16 cellular contexts compared by ENCODE assay signal in the genomic region with DNA sequence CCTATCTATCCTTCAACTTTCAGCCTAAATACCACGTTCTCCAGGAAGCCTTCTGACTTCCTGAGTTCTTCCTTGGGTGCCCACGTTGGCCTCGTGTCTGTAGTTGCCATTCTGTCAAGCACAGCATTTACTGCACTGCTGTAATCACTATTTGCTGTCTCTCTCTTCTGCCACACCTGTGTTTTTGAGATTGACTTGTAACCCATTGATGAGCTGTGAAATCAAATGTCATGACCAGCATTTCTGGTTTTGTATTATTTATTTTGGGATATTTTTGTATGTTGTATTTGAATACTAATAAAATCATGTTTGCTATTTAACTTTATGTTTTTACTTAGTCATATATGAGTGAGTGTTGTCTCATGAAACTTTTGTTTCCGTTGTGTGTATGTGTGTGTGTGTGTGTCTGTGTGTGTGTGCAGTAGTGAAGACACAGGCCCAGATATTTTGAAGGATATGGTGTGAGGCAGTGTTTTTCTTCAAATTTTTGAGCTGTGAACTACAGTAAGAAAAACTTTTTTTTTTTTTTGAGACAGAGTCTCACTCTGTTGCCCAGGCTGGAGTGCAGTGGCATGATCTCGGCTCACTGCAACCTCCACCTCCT.
"Had no signal": no experiment of that assay in that cellular context is flagged by ENCODE, and none has a peak within 500 bp of the region (broad histone marks: within the 10 kb centered on the region; RNA-seq: fewer than 3 reads in every experiment).

No MANE protein-coding gene starts in this region.

- H3K27me3 ChIP-seq: esophagus squamous epithelium, neutrophil, sigmoid colon had no signal

- H3K9me3 ChIP-seq: esophagus squamous epithelium, neutrophil, sigmoid colon had no signal

- H3K4me1 ChIP-seq: parathyroid adenoma had no signal

- DNase-seq: activated CD4-positive, CD25-positive, alpha-beta regulatory T cell treated with anti-CD3 and anti-CD28 coated beads, Interleukin-2, amount 50 U/mL, for 72 hours; activated CD8-positive, alpha-beta memory T cell treated with anti-CD3 and anti-CD28 coated beads for 24 hours; activated CD8-positive, alpha-beta memory T cell treated with anti-CD3 and anti-CD28 coated beads, Interleukin-2, amount 50 U/mL, for 48 hours; activated effector memory CD4-positive, alpha-beta T cell treated with anti-CD3 and anti-CD28 coated beads, Interleukin-2, amount 50 U/mL, for 16 hours; activated T-cell treated with anti-CD3 and anti-CD28 coated beads, Interleukin-2, amount 50 U/mL, for 72 hours; cerebellar nuclear complex; cortex of kidney; esophagus squamous epithelium; immature natural killer cell; mesendoderm; natural killer cell; sigmoid colon; stimulated activated CD4-positive, alpha-beta T cell treated with anti-CD3 and anti-CD28 coated beads, Interleukin-4, amount 100 ng/mL, for 4 hours had no signal

- H3K79me2 ChIP-seq: parathyroid adenoma had no signal

- H2AFZ ChIP-seq: parathyroid adenoma had no signal

- H3K4me3 ChIP-seq: esophagus squamous epithelium, sigmoid colon had no signal

- H3K36me3 ChIP-seq: esophagus squamous epithelium, neutrophil, sigmoid colon had no signal

- FAIRE-seq: bronchial epithelial cell had no signal

- H3K9ac ChIP-seq: parathyroid adenoma had no signal

- H3K27ac ChIP-seq: neutrophil, parathyroid adenoma, sigmoid colon had no signal
